Comparison of ENCODE assay signal across 16 cellular contexts in genomic region chr2:121195036-121195435, GRCh38.
A peak's percentile ranks its signal among the peaks of the same experiment; 100 is the strongest.
DNase-seq lines count a peak whose midpoint lies in the region; ATAC-seq and TF ChIP-seq lines count a peak whose summit lies in the region.
"Had no signal": no experiment of that assay in that cellular context is flagged by ENCODE, and none has a peak within 500 bp of the region (broad histone marks: within the 10 kb centered on the region; RNA-seq: fewer than 3 reads in every experiment).

No MANE protein-coding gene starts in this region.

- peak overlapping the region; percentile 20 for H2AK5ac ChIP-seq in neuronal stem cell (ENCODE audit: low read depth, low read length)
- no peak overlapping the region for H2AK5ac ChIP-seq in H9 (ENCODE audit: insufficient read length, low read length)

- WGBS in neuronal stem cell (ENCODE audit: extremely low coverage in 2 of 2, insufficient read length in 2 of 2, insufficient replicate concordance in 1 of 2), 2 donors, result no CpG with 5 or more reads among the region's 5 CpGs
- no CpG with 5 or more reads among the region's 5 CpGs for WGBS in H9 (ENCODE audit: extremely low coverage, insufficient read length, low lambda C conversion rate)

- H2BK15ac ChIP-seq in neuronal stem cell (ENCODE audit: low read length), result no peak overlapping the region
- no peak overlapping the region for H2BK15ac ChIP-seq in H9 (ENCODE audit: low read depth, low read length)

- CTCF ChIA-PET in MCF 10A (lab: Yijun Ruan, JAX) (interaction anchor here (0.6 to 3.8 kb wide), 9 partner anchors 9 to 161 kb away, joined by 3 to 19 read pairs (median 6); no protein-coding TSS in a partner anchor), WTC11 (lab: Charles Lee) (no interaction called here)
- CTCF ChIA-PET in CD8-positive, alpha-beta memory T cell (lab: Charles Lee), result no interaction called here

- H3K4ac ChIP-seq in neuronal stem cell (ENCODE audit: low read length) (peak overlapping the region; percentile 41), H9 (ENCODE audit: low read depth, low read length) (no peak overlapping the region)

- TF ChIP-seq CTCF in MCF 10A (IDR thresholded peaks at IDR 0.05; ENCODE audit: unreplicated experiment) (no peak), breast epithelium (IDR thresholded peaks at IDR 0.05) (no peak), chondrocyte (IDR thresholded peaks at IDR 0.05) (no peak), WTC11 (IDR thresholded peaks at IDR 0.05) (no peak), H9 (conservative IDR thresholded peaks at IDR 0.05) (no peak)

- H3K4me1 Mint-ChIP-seq in MCF 10A (ENCODE audit: insufficient read depth, unreplicated experiment), result peaks cover 47% of the 10 kb centered on the region
- H3K4me1 Mint-ChIP-seq in chondrocyte (ENCODE audit: low read depth), result peaks cover 20% of the 10 kb centered on the region
- H3K4me1 Mint-ChIP-seq in WTC11, result peaks cover 12% of the 10 kb centered on the region
- peaks cover 11 to 12% of the 10 kb centered on the region in 2 experiments for H3K4me1 Mint-ChIP-seq in H9
- no peaks in the 10 kb centered on the region for H3K4me1 Mint-ChIP-seq in CD8-positive, alpha-beta memory T cell
- H3K4me1 Mint-ChIP-seq: CD4-positive, alpha-beta memory T cell; IgD-negative memory B cell had no signal

- H3K9ac ChIP-seq in neuronal stem cell (ENCODE audit: low read depth, low read length, poor library complexity) (no peak overlapping the region), H9 (ENCODE audit: extremely low read depth, insufficient read length, low read length) (no peak overlapping the region)
- H3K9ac ChIP-seq: GM23248 had no signal

- H3K9me3 Mint-ChIP-seq in MCF 10A (ENCODE audit: unreplicated experiment) (no peaks in the 10 kb centered on the region), chondrocyte (ENCODE audit: low read depth) (no peaks in the 10 kb centered on the region), WTC11 (no peaks in the 10 kb centered on the region), H9 (no peaks in the 10 kb centered on the region)
- H3K9me3 Mint-ChIP-seq in CD8-positive, alpha-beta memory T cell, result no peaks in the 10 kb centered on the region
- H3K9me3 Mint-ChIP-seq: IgD-negative memory B cell had no signal

- no peaks in the 10 kb centered on the region for H3K27me3 ChIP-seq in breast epithelium
- H3K27me3 ChIP-seq in neuronal stem cell (ENCODE audit: control insufficient read depth in 3 of 3, insufficient read depth in 3 of 3, low read depth in 1 of 3, low read length in 3 of 3), result peaks cover 0 to 5% (median 0%) of the 10 kb centered on the region in 3 experiments
- no peaks in the 10 kb centered on the region for H3K27me3 ChIP-seq in H9 (ENCODE audit: insufficient read depth, low read length)
- no peaks in the 10 kb centered on the region for H3K27me3 ChIP-seq in CD8-positive, alpha-beta memory T cell (ENCODE audit: insufficient read depth, low read length, poor library complexity, severe bottlenecking)

- H4K91ac ChIP-seq in neuronal stem cell (ENCODE audit: low read depth, low read length, poor library complexity) (no peak overlapping the region), H9 (ENCODE audit: insufficient read length, low read depth, low read length) (no peak overlapping the region)

- no peaks in the 10 kb centered on the region for H4K20me1 ChIP-seq in H9 (ENCODE audit: control insufficient read depth, insufficient read depth, insufficient read length)

- H3K79me1 ChIP-seq in neuronal stem cell (ENCODE audit: low read depth, low read length) (no peaks in the 10 kb centered on the region), H9 (ENCODE audit: insufficient read depth, low read depth, low read length, poor library complexity, severe bottlenecking) (no peaks in the 10 kb centered on the region)

- H2BK5ac ChIP-seq in neuronal stem cell (ENCODE audit: low read length), result peak overlapping the region; percentile 78
- H2BK5ac ChIP-seq in H9 (ENCODE audit: insufficient read length, low read length), result no peak overlapping the region

- POLR2A ChIA-PET in MCF 10A (lab: Yijun Ruan, JAX), result interaction anchor here (1.0 to 7.3 kb wide), 8 partner anchors 10 to 306 kb away, joined by 3 to 69 read pairs (median 6); no protein-coding TSS in a partner anchor
- POLR2A ChIA-PET in WTC11 (lab: Charles Lee), result no interaction called here
- POLR2A ChIA-PET in CD8-positive, alpha-beta memory T cell (lab: Charles Lee), result no interaction called here

- H3K36me3 Mint-ChIP-seq in MCF 10A (ENCODE audit: insufficient read depth, unreplicated experiment), result peaks cover 5% of the 10 kb centered on the region
- no peaks in the 10 kb centered on the region for H3K36me3 Mint-ChIP-seq in chondrocyte (ENCODE audit: low read depth)
- H3K36me3 Mint-ChIP-seq in WTC11, result no peaks in the 10 kb centered on the region
- no peaks in the 10 kb centered on the region for H3K36me3 Mint-ChIP-seq in H9 (ENCODE audit: insufficient read depth in 1 of 3, low read depth in 3 of 3)
- H3K36me3 Mint-ChIP-seq in CD8-positive, alpha-beta memory T cell, result no peaks in the 10 kb centered on the region
- H3K36me3 Mint-ChIP-seq: CD4-positive, alpha-beta memory T cell; IgD-negative memory B cell had no signal

- no peak overlapping the region for H3K4me3 Mint-ChIP-seq in MCF 10A (ENCODE audit: unreplicated experiment)
- H3K4me3 Mint-ChIP-seq in chondrocyte (ENCODE audit: unreplicated experiment), result no peak overlapping the region
- no peak overlapping the region for H3K4me3 Mint-ChIP-seq in WTC11
- H3K4me3 Mint-ChIP-seq in H9, result no peak overlapping the region
- no peak overlapping the region for H3K4me3 Mint-ChIP-seq in CD8-positive, alpha-beta memory T cell
- H3K4me3 Mint-ChIP-seq: CD4-positive, alpha-beta memory T cell; IgD-negative memory B cell had no signal

- H3K4me2 ChIP-seq in neuronal stem cell (ENCODE audit: insufficient read depth, low read length, poor library complexity, severe bottlenecking) (no peak overlapping the region), H9 (ENCODE audit: insufficient read depth, insufficient read length, low read length) (no peak overlapping the region)
- H3K4me2 ChIP-seq: A549 had no signal

- intact Hi-C loops in MCF 10A (cut with micrococcal nuclease), result loop anchor here (5.0 kb wide), 1 partner anchor 102 kb away; no protein-coding TSS in a partner anchor
- intact Hi-C loops in breast epithelium (cut with DNase I; ENCODE audit: low total_unique reads), result no loop called here

- H3K56ac ChIP-seq in H9 (ENCODE audit: insufficient read length, low read depth, low read length), result no peak overlapping the region

- H2BK120ac ChIP-seq in neuronal stem cell (ENCODE audit: low read depth, low read length) (no peak overlapping the region), H9 (ENCODE audit: low read depth, low read length, poor library complexity, severe bottlenecking) (no peak overlapping the region)

- H2AFZ ChIP-seq in neuronal stem cell (ENCODE audit: low read length) (no peak overlapping the region), H9 (ENCODE audit: low read length) (no peak overlapping the region)
- H2AFZ ChIP-seq: GM23248 had no signal

- H3K27ac Mint-ChIP-seq in MCF 10A (ENCODE audit: low read depth, unreplicated experiment) (peak overlapping the region; percentile 100), chondrocyte (ENCODE audit: unreplicated experiment) (no peak overlapping the region), WTC11 (no peak overlapping the region), H9 (no peak overlapping the region)
- no peak overlapping the region for H3K27ac Mint-ChIP-seq in CD8-positive, alpha-beta memory T cell
- H3K27ac Mint-ChIP-seq: CD4-positive, alpha-beta memory T cell; IgD-negative memory B cell had no signal

- H3K23ac ChIP-seq in neuronal stem cell (ENCODE audit: low read depth, low read length, poor library complexity) (no peak overlapping the region), H9 (ENCODE audit: insufficient read length, low read depth, low read length) (no peak overlapping the region)

- no peak overlapping the region for H3T11ph ChIP-seq in H9 (ENCODE audit: low read length)

- H3K27ac ChIP-seq in breast epithelium, result peak overlapping the region in 1 of 2 donors; percentile 94
- H3K27ac ChIP-seq in neuronal stem cell (replicated peaks; ENCODE audit: low read length), result no peak overlapping the region
- no peak overlapping the region for H3K27ac ChIP-seq in H9 (ENCODE audit: insufficient read length, low read depth, low read length)
- no peak overlapping the region for H3K27ac ChIP-seq in CD8-positive, alpha-beta memory T cell (ENCODE audit: low read depth, low read length)
- H3K27ac ChIP-seq: 22Rv1, C4-2B, GM23248, HL-60 had no signal

- no peak overlapping the region for H2BK20ac ChIP-seq in H9 (ENCODE audit: low read depth, low read length, poor library complexity, severe bottlenecking)

- H3K79me2 ChIP-seq in H9 (ENCODE audit: insufficient read depth, low read length), result no peaks in the 10 kb centered on the region

- H4K8ac ChIP-seq in neuronal stem cell (ENCODE audit: low read depth, low read length), result no peak overlapping the region
- no peak overlapping the region for H4K8ac ChIP-seq in H9 (replicated peaks; ENCODE audit: insufficient read length, low read depth, low read length)

- H3K4me1 ChIP-seq in breast epithelium (peaks cover 0 to 14% of the 10 kb centered on the region in 2 donors), neuronal stem cell (ENCODE audit: control insufficient read depth in 2 of 2, insufficient read depth in 1 of 2, low read depth in 1 of 2, low read length in 2 of 2) (no peaks in the 10 kb centered on the region), H9 (ENCODE audit: insufficient read depth, low read length) (no peaks in the 10 kb centered on the region)
- H3K4me1 ChIP-seq in CD8-positive, alpha-beta memory T cell (ENCODE audit: insufficient read depth, low read length), result no peaks in the 10 kb centered on the region

- no TSS peak for BruUV-seq in MCF 10A (replicated peaks; lab: Mats Ljungman, UMichigan)

- no peak overlapping the region for H2BK12ac ChIP-seq in neuronal stem cell (ENCODE audit: low read length)
- no peak overlapping the region for H2BK12ac ChIP-seq in H9 (ENCODE audit: insufficient read length, low read depth, low read length)

- H3K23me2 ChIP-seq in H9 (ENCODE audit: insufficient read length, low read depth, low read length, poor library complexity, severe bottlenecking), result no peaks in the 10 kb centered on the region

- no peak for DNase-seq in MCF 10A (ENCODE audit: unreplicated experiment)
- DNase-seq in breast epithelium (ENCODE audit: low spot score in 2 of 2), result no peak
- peak; percentile 42 for DNase-seq in chondrocyte (ENCODE audit: low spot score)
- DNase-seq in neuronal stem cell (ENCODE audit: low spot score), result no peak
- no peak for DNase-seq in WTC11 (ENCODE audit: low spot score)
- DNase-seq in H9, result no peak
- no peak for DNase-seq in CD8-positive, alpha-beta memory T cell
- DNase-seq: AML-193; CD4-positive, alpha-beta memory T cell; GM23248; HCEC 1CT had no signal

- no peak overlapping the region for H3K18ac ChIP-seq in neuronal stem cell (ENCODE audit: low read length)
- H3K18ac ChIP-seq in H9 (ENCODE audit: insufficient read length, low read depth, low read length), result no peak overlapping the region

- no peak for ATAC-seq in WTC11
- ATAC-seq: A549 had no signal

- H3K27me3 Mint-ChIP-seq in MCF 10A (ENCODE audit: insufficient read depth, unreplicated experiment), result no peaks in the 10 kb centered on the region
- peaks cover 8% of the 10 kb centered on the region for H3K27me3 Mint-ChIP-seq in chondrocyte (ENCODE audit: low read depth)
- no peaks in the 10 kb centered on the region; the same call in 1 of the 2 replicates for H3K27me3 Mint-ChIP-seq in WTC11 (ENCODE audit: low read depth)
- H3K27me3 Mint-ChIP-seq in H9 (ENCODE audit: low read depth), result peaks cover 4% of the 10 kb centered on the region
- peaks cover 0 to 2% of the 10 kb centered on the region in 2 donors for H3K27me3 Mint-ChIP-seq in CD8-positive, alpha-beta memory T cell
- H3K27me3 Mint-ChIP-seq: CD4-positive, alpha-beta memory T cell had no signal

- no peak for TF ChIP-seq POLR2A in breast epithelium (IDR thresholded peaks at IDR 0.05)

- H3K4me3 ChIP-seq in breast epithelium, result no peak overlapping the region
- no peak overlapping the region for H3K4me3 ChIP-seq in neuronal stem cell (ENCODE audit: low read length in 2 of 2)
- H3K4me3 ChIP-seq in CD8-positive, alpha-beta memory T cell (ENCODE audit: low read length), result no peak overlapping the region
- H3K4me3 ChIP-seq: A549, GM23248 had no signal

- no peak overlapping the region for H3K14ac ChIP-seq in neuronal stem cell (ENCODE audit: low read length)
- H3K14ac ChIP-seq in H9 (ENCODE audit: insufficient read depth, low read length), result no peak overlapping the region

- H3K36me3 ChIP-seq in breast epithelium (no peaks in the 10 kb centered on the region), neuronal stem cell (replicated peaks in 1 of 2; ENCODE audit: control insufficient read depth in 2 of 2, insufficient read depth in 2 of 2, low read length in 2 of 2) (peaks cover 0 to 2% of the 10 kb centered on the region in 2 donors)
- H3K36me3 ChIP-seq in CD8-positive, alpha-beta memory T cell (ENCODE audit: insufficient read depth, low read length), result no peaks in the 10 kb centered on the region

- H4K5ac ChIP-seq in H9 (ENCODE audit: insufficient read length, low read depth, low read length), result no peak overlapping the region

- no peaks in the 10 kb centered on the region for H3K9me3 ChIP-seq in breast epithelium
- no peaks in the 10 kb centered on the region for H3K9me3 ChIP-seq in neuronal stem cell (replicated peaks in 1 of 2; ENCODE audit: control insufficient read depth in 2 of 2, insufficient read depth in 1 of 2, low read depth in 1 of 2, low read length in 2 of 2)
- H3K9me3 ChIP-seq in H9 (ENCODE audit: control insufficient read depth, low read depth, low read length), result no peaks in the 10 kb centered on the region
- H3K9me3 ChIP-seq in CD8-positive, alpha-beta memory T cell (ENCODE audit: low read length), result no peaks in the 10 kb centered on the region
- H3K9me3 ChIP-seq: A549 had no signal
